15 cellular contexts compared by ENCODE assay signal in genomic region chr7:103011650-103012049, GRCh38.
"Had no signal": no experiment of that assay in that cellular context is flagged by ENCODE, and none has a peak within 500 bp of the region (broad histone marks: within the 10 kb centered on the region; RNA-seq: fewer than 3 reads in every experiment).

No MANE protein-coding gene starts in this region.

- H3K4me2 ChIP-seq: hepatocyte had no signal

- H3K4me1 Mint-ChIP-seq: activated T-helper 17 cell treated with anti-CD3 and anti-CD28 coated beads, Interleukin-2, amount 50 U/mL, for 72 hours had no signal

- H3K27me3 Mint-ChIP-seq: activated CD4-positive, alpha-beta T cell treated with anti-CD3 and anti-CD28 coated beads, Interleukin-2, amount 10 ng/mL, durations not matched to agents 7 days and 5 days; stimulated activated naive B cell treated with anti-CD40 and anti-IgM and Interleukin-4, amounts not matched to agents 10 μg/mL and 1 μg/mL and 100 μg/mL, for 72 hours had no signal

- H3K4me1 ChIP-seq: ascending aorta, colonic mucosa, parathyroid adenoma, transverse colon had no signal

- H2AFZ ChIP-seq: hepatocyte, parathyroid adenoma had no signal

- DNase-seq: activated CD4-positive, alpha-beta T cell treated with anti-CD3 and anti-CD28 coated beads, Interleukin-2, amount 10 ng/mL, durations not matched to agents 7 days and 5 days; activated CD8-positive, alpha-beta memory T cell treated with anti-CD3 and anti-CD28 coated beads for 24 hours; activated naive CD4-positive, alpha-beta T cell treated with Interleukin-2 at 50 U/mL for 16 hours; caudate nucleus; colonic mucosa; islet precursor cell; naive thymus-derived CD4-positive, alpha-beta T cell; stimulated activated naive B cell treated with anti-CD40 and anti-IgM and Interleukin-4, amounts not matched to agents 10 μg/mL and 1 μg/mL and 100 μg/mL, for 72 hours; T-cell; T-helper 9 cell; transverse colon had no signal

- H3K27ac Mint-ChIP-seq: activated CD4-positive, alpha-beta T cell treated with anti-CD3 and anti-CD28 coated beads, Interleukin-2, amount 10 ng/mL, durations not matched to agents 7 days and 5 days; activated T-helper 17 cell treated with anti-CD3 and anti-CD28 coated beads, Interleukin-2, amount 50 U/mL, for 72 hours; naive thymus-derived CD4-positive, alpha-beta T cell; stimulated activated naive B cell treated with anti-CD40 and anti-IgM and Interleukin-4, amounts not matched to agents 10 μg/mL and 1 μg/mL and 100 μg/mL, for 72 hours; T-cell had no signal

- H3K27me3 ChIP-seq: ascending aorta, colonic mucosa, hepatocyte, transverse colon had no signal

- H3K9me3 ChIP-seq: colonic mucosa, transverse colon had no signal

- ATAC-seq: activated T-helper 17 cell treated with anti-CD3 and anti-CD28 coated beads, Interleukin-2, amount 50 U/mL, for 72 hours; naive thymus-derived CD4-positive, alpha-beta T cell; stimulated activated naive B cell treated with anti-CD40 and anti-IgM and Interleukin-4, amounts not matched to agents 10 μg/mL and 1 μg/mL and 100 μg/mL, for 72 hours; T-cell had no signal

- H3K79me2 ChIP-seq: hepatocyte, parathyroid adenoma had no signal

- H3K27ac ChIP-seq: ascending aorta, colonic mucosa, hepatocyte, parathyroid adenoma, transverse colon had no signal

- H3K36me3 ChIP-seq: ascending aorta, colonic mucosa, transverse colon had no signal

- H3K9ac ChIP-seq: parathyroid adenoma had no signal

- H3K4me3 ChIP-seq: ascending aorta, colonic mucosa, hepatocyte, transverse colon had no signal

- H3K4me3 Mint-ChIP-seq: activated CD4-positive, alpha-beta T cell treated with anti-CD3 and anti-CD28 coated beads, Interleukin-2, amount 10 ng/mL, durations not matched to agents 7 days and 5 days; activated T-helper 17 cell treated with anti-CD3 and anti-CD28 coated beads, Interleukin-2, amount 50 U/mL, for 72 hours; naive thymus-derived CD4-positive, alpha-beta T cell; stimulated activated naive B cell treated with anti-CD40 and anti-IgM and Interleukin-4, amounts not matched to agents 10 μg/mL and 1 μg/mL and 100 μg/mL, for 72 hours; T-cell had no signal
